11 cellular contexts compared by ENCODE assay signal in the genomic region with DNA sequence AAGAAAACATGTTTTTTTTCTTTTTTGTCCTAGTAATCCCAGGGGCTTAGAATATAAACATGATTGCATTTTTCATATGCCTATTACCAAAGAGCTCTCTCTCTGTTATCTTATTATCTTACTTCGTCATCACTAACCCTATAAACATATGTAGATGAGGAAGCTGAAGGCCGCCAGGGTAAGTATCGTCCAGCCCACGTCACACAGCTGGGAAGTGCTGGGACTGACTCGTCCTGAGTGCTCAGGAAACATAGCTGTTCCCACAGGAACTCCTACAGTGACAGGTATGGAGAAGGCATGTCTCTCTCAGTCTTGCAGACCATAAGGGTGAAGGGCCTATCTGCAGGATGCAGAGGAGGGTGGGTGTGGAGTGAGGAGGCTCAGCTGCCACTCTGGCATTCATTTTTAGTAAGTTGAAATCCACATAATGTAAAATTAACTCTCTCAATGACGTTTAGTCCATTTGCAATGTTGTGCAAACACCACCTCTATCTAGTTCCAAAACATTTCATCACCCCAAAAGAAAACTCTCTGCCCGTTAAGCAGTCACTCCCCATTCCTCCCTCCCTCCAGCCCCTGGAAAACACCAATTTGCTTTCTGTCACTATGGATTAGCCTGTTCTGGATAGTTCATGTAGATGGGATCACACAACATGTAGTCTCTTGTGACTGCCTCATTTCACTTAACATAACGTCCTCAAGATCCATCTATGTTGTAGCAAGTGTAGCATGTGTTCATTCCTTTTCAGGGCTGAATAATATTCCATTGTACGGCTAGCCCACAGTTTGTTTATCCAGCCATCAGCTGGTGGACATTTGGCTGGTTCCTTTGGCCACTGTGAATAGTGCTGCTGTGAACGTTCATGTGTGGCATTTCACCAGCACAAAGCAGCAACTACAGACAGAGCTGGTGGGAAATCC.
DNase-seq lines count a peak whose midpoint lies in the region; TF ChIP-seq lines count a peak whose summit lies in the region.
"Had no signal": no experiment of that assay in that cellular context is flagged by ENCODE, and none has a peak within 500 bp of the region (broad histone marks: within the 10 kb centered on the region; RNA-seq: fewer than 3 reads in every experiment).

No MANE protein-coding gene starts in this region.

- DNase-seq in GM03348 (ENCODE audit: low spot score), result peak; percentile 37
- DNase-seq in epithelial cell of esophagus (ENCODE audit: low read depth), result peak; percentile 87
- peak; percentile 47 for DNase-seq in mesendoderm
- DNase-seq in stimulated activated CD4-positive, alpha-beta T cell treated with anti-CD3 and anti-CD28 coated beads, Interleukin-4, amount 100 ng/mL, for 4 hours, result no peak
- no peak for DNase-seq in NCI-H1105 (lab: John Stamatoyannopoulos, UW)
- no peak for DNase-seq in activated CD4-positive, alpha-beta T cell treated with anti-CD3 and anti-CD28 coated beads, Interleukin-2, amount 50 U/mL, for 1 hour
- no peak for DNase-seq in NCI-H82 (lab: John Stamatoyannopoulos, UW)
- DNase-seq: activated CD4-positive, alpha-beta T cell treated with anti-CD3 and anti-CD28 coated beads, Interleukin-2, amount 50 U/mL, for 48 hours; DMS153 had no signal

- H3K23ac ChIP-seq in mesendoderm (ENCODE audit: low read length), result no peak overlapping the region

- H2BK15ac ChIP-seq in mesendoderm (replicated peaks; ENCODE audit: low read depth), result no peak overlapping the region

- H2AK5ac ChIP-seq in mesendoderm (ENCODE audit: low read length), result no peak overlapping the region

- no peaks in the 10 kb centered on the region for H3K79me1 ChIP-seq in mesendoderm (ENCODE audit: low read length)

- no peak overlapping the region for H3K56ac ChIP-seq in mesendoderm (ENCODE audit: low read length)

- WGBS in mesendoderm (ENCODE audit: extremely low coverage, insufficient coverage, low lambda C conversion rate), result no CpG with 5 or more reads among the region's 10 CpGs

- H4K5ac ChIP-seq in mesendoderm (ENCODE audit: low read length), result no peak overlapping the region

- no peaks in the 10 kb centered on the region for H3K79me2 ChIP-seq in mesendoderm (ENCODE audit: control insufficient read depth, insufficient read depth, low read length)
- H3K79me2 ChIP-seq: parathyroid adenoma had no signal

- H4K8ac ChIP-seq in mesendoderm (ENCODE audit: low read depth, low read length), result no peak overlapping the region

- no peak overlapping the region for H3K18ac ChIP-seq in mesendoderm (ENCODE audit: low read length)

- H3K27me3 ChIP-seq in mesendoderm (ENCODE audit: insufficient read depth, low read length, poor library complexity), result no peaks in the 10 kb centered on the region

- H3K4me2 ChIP-seq in mesendoderm (ENCODE audit: low read length), result no peak overlapping the region

- no peak overlapping the region for H3K9ac ChIP-seq in mesendoderm (ENCODE audit: low read length)
- H3K9ac ChIP-seq: parathyroid adenoma had no signal

- no peak overlapping the region for H3K4ac ChIP-seq in mesendoderm (ENCODE audit: low read depth, low read length)

- no peaks in the 10 kb centered on the region for H3K4me1 ChIP-seq in mesendoderm (ENCODE audit: control insufficient read depth, low read depth, low read length)

- no peak overlapping the region for H2BK120ac ChIP-seq in mesendoderm (ENCODE audit: low read depth, low read length)

- H3K4me3 ChIP-seq in epithelial cell of esophagus (ENCODE audit: low read length) (no peak overlapping the region), mesendoderm (ENCODE audit: low read length) (no peak overlapping the region)

- no peak overlapping the region for H2BK5ac ChIP-seq in mesendoderm (ENCODE audit: low read length)

- no peaks in the 10 kb centered on the region for H3K36me3 ChIP-seq in mesendoderm (ENCODE audit: control insufficient read depth, insufficient read depth, low read length)

- no peak overlapping the region for H3K27ac ChIP-seq in mesendoderm (ENCODE audit: low read depth, low read length)
- H3K27ac ChIP-seq: parathyroid adenoma had no signal

- no peak for TF ChIP-seq CTCF in epithelial cell of esophagus (IDR thresholded peaks at IDR 0.05; ENCODE audit: insufficient read depth, low read depth, low read length, missing control alignments)

TF ChIP-seq in PFSK-1, 5 proteins besides CTCF, POLR2A, EP300 and RAD21:
- no peak for TF ChIP-seq FOXP2 (optimal IDR thresholded peaks at IDR 0.05; ENCODE audit: borderline replicate concordance, extremely low read depth, extremely low read length, insufficient read depth)
- TF ChIP-seq, protein P1, sequence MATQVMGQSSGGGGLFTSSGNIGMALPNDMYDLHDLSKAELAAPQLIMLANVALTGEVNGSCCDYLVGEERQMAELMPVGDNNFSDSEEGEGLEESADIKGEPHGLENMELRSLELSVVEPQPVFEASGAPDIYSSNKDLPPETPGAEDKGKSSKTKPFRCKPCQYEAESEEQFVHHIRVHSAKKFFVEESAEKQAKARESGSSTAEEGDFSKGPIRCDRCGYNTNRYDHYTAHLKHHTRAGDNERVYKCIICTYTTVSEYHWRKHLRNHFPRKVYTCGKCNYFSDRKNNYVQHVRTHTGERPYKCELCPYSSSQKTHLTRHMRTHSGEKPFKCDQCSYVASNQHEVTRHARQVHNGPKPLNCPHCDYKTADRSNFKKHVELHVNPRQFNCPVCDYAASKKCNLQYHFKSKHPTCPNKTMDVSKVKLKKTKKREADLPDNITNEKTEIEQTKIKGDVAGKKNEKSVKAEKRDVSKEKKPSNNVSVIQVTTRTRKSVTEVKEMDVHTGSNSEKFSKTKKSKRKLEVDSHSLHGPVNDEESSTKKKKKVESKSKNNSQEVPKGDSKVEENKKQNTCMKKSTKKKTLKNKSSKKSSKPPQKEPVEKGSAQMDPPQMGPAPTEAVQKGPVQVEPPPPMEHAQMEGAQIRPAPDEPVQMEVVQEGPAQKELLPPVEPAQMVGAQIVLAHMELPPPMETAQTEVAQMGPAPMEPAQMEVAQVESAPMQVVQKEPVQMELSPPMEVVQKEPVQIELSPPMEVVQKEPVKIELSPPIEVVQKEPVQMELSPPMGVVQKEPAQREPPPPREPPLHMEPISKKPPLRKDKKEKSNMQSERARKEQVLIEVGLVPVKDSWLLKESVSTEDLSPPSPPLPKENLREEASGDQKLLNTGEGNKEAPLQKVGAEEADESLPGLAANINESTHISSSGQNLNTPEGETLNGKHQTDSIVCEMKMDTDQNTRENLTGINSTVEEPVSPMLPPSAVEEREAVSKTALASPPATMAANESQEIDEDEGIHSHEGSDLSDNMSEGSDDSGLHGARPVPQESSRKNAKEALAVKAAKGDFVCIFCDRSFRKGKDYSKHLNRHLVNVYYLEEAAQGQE (IDR thresholded peaks at IDR 0.05; ENCODE audit: insufficient read depth in 1 of 2, low read depth in 2 of 2, low read length in 2 of 2), result no peak
- TF ChIP-seq SIN3A (IDR thresholded peaks at IDR 0.05; ENCODE audit: borderline replicate concordance, insufficient read depth, low read length), result peak; percentile 16; the same call in 1 of the 2 replicates
- no peak for TF ChIP-seq POLR2AphosphoS5 (IDR thresholded peaks at IDR 0.05; ENCODE audit: low read depth, low read length)

Comparison
In these comparisons a context has a peak if more than half of its experiments do, and no peak if none do; other contexts are left out.
1. DNase-seq: peak in GM03348 (single experiment), epithelial cell of esophagus (single experiment) and mesendoderm (single experiment); none in stimulated activated CD4-positive, alpha-beta T cell treated with anti-CD3 and anti-CD28 coated beads, Interleukin-4, amount 100 ng/mL, for 4 hours (0 of 2), NCI-H1105 (single experiment), activated CD4-positive, alpha-beta T cell treated with anti-CD3 and anti-CD28 coated beads, Interleukin-2, amount 50 U/mL, for 1 hour (single experiment) and NCI-H82 (single experiment).